In the genomic region with DNA sequence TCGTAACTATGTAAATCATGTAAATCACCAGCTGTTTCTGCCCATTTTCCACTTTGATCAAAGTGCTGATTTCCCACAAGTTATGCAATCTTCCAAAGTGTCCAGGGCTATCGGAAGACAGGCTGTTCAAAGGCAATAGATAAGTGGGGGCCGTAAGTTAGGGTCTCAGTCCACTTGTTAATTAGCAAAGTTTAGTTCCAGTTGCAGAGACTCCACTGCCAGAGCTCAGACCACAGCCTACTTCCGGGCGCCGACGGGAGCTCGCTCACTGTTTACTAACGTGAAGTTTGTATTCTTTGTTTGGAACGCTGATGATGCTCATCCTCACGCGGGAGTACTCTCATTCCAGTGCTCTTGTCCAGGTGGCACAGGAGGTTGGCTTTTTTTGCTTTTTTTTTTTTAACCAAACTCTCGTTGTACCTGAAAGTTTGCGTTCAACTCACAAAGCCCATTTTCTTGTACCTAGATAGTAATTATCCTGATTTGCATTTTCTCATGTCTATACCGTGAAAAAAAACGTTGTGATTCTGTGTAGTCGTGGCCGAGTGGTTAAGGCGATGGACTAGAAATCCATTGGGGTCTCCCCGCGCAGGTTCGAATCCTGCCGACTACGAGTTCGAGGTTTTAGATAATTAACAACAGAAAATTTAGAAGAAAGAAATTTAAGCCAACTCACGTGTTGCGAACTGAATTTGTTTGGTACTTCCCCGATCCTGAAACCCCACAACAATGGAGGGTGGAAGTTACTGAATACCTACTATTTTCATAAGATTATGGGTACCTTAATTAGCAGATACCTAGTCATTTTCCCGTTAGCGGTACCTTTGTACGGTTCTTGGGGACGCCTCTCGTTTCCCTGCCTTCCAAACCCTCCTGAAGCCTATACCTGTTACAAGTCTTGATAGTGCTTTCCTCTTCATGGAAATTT, we compare ENCODE assay signal across 8 cellular contexts. TPM values are rescaled to one million over a fixed set of nuclear protein-coding genes. Genes with fewer than 3 reads are reported as not detected.
DNase-seq lines count a peak whose midpoint lies in the region; ATAC-seq and TF ChIP-seq lines count a peak whose summit lies in the region.

No MANE protein-coding gene starts in this region.

- WGBS in thyroid gland, 2 donors: 2 to 4% methylated on average over 33 of the region's 33 CpGs

- no peaks in the 10 kb centered on the region for H3K9me3 ChIP-seq in PC-3 (ENCODE audit: low read length)
- no peaks in the 10 kb centered on the region for H3K9me3 ChIP-seq in fibroblast of lung (ENCODE audit: control insufficient read depth, insufficient read depth, low read depth, low read length)
- H3K9me3 ChIP-seq in neural cell (ENCODE audit: low read length): no peaks in the 10 kb centered on the region
- no peaks in the 10 kb centered on the region for H3K9me3 ChIP-seq in thyroid gland

- H3K79me2 ChIP-seq in PC-3 (ENCODE audit: low read length) (no peaks in the 10 kb centered on the region), fibroblast of lung (ENCODE audit: control insufficient read depth, insufficient read depth, low read length) (no peaks in the 10 kb centered on the region), neural cell (replicated peaks; ENCODE audit: insufficient read depth, low read length) (no peaks in the 10 kb centered on the region)

- peaks cover 32% of the 10 kb centered on the region for H3K4me1 Mint-ChIP-seq in activated T-cell treated with anti-CD3 and anti-CD28 coated beads, Interleukin-2, amount 50 U/mL, for 24 hours (ENCODE audit: low read depth)

- H3K27me3 Mint-ChIP-seq in activated T-cell treated with anti-CD3 and anti-CD28 coated beads, Interleukin-2, amount 50 U/mL, for 24 hours: peaks cover 22% of the 10 kb centered on the region

- POLR2A ChIA-PET in PC-3 (lab: Charles Lee; ENCODE audit: unreplicated experiment): no interaction called here

- peak overlapping the region; percentile 53 for H3K9ac ChIP-seq in PC-3 (ENCODE audit: low read length)
- no peak overlapping the region for H3K9ac ChIP-seq in fibroblast of lung (ENCODE audit: insufficient read depth, low read length)
- no peak overlapping the region for H3K9ac ChIP-seq in neural cell (ENCODE audit: low read length)

- no peaks in the 10 kb centered on the region for H3K36me3 Mint-ChIP-seq in activated T-cell treated with anti-CD3 and anti-CD28 coated beads, Interleukin-2, amount 50 U/mL, for 24 hours (ENCODE audit: low read depth)

- peak overlapping the region; percentile 90 for H3K4me3 Mint-ChIP-seq in activated T-cell treated with anti-CD3 and anti-CD28 coated beads, Interleukin-2, amount 50 U/mL, for 24 hours

- TF ChIP-seq CTCF in AG10803 (conservative IDR thresholded peaks at IDR 0.05; ENCODE audit: low read length) (no peak), PC-3 (conservative IDR thresholded peaks at IDR 0.05; ENCODE audit: low read depth, low read length) (no peak), fibroblast of lung (conservative IDR thresholded peaks at IDR 0.05 in 1 of 2, IDR thresholded peaks at IDR 0.05 in 1 of 2; ENCODE audit: low read depth in 1 of 2, low read length in 2 of 2) (no peak), neural cell (IDR thresholded peaks at IDR 0.05; ENCODE audit: poor library complexity, severe bottlenecking) (no peak), thyroid gland (IDR thresholded peaks at IDR 0.05) (no peak)

- H2AFZ ChIP-seq in PC-3 (ENCODE audit: low read length): peak overlapping the region; percentile 99
- peak overlapping the region; percentile 93 for H2AFZ ChIP-seq in fibroblast of lung (ENCODE audit: low read length)
- H2AFZ ChIP-seq in neural cell (ENCODE audit: low read depth, low read length): no peak overlapping the region

- H3K27ac ChIP-seq in PC-3 (ENCODE audit: low read length) (peak overlapping the region; percentile 11; the same call in 1 of the 2 replicates), fibroblast of lung (ENCODE audit: insufficient read depth, low read length) (no peak overlapping the region), neural cell (ENCODE audit: low read length) (no peak overlapping the region), thyroid gland (peak overlapping the region in 1 of 3 donors; percentile 24)

- no peaks in the 10 kb centered on the region for H3K9me3 Mint-ChIP-seq in activated T-cell treated with anti-CD3 and anti-CD28 coated beads, Interleukin-2, amount 50 U/mL, for 24 hours

- H4K20me1 ChIP-seq in PC-3 (ENCODE audit: low read length) (no peaks in the 10 kb centered on the region), fibroblast of lung (ENCODE audit: control insufficient read depth, extremely low read depth, insufficient read depth, low read length) (no peaks in the 10 kb centered on the region), neural cell (ENCODE audit: insufficient read depth) (no peaks in the 10 kb centered on the region)

- no TSS peak for BruUV-seq in PC-3 (replicated peaks; lab: Mats Ljungman, UMichigan)

- DNase-seq in AG10803 (ENCODE audit: low read depth): peak; percentile 59
- peak; percentile 74 for DNase-seq in HS-5 (ENCODE audit: low read depth)
- peak; percentile 88 for DNase-seq in PC-3
- DNase-seq in activated T-cell treated with anti-CD3 and anti-CD28 coated beads, Interleukin-2, amount 50 U/mL, for 24 hours: peak; percentile 86
- peak; percentile 68 to 74 for DNase-seq in fibroblast of lung (ENCODE audit: low read depth in 2 of 2)
- peak; percentile 35 to 39 for DNase-seq in thyroid gland

- H3K27me3 ChIP-seq in PC-3 (ENCODE audit: low read length): no peaks in the 10 kb centered on the region
- H3K27me3 ChIP-seq in fibroblast of lung (ENCODE audit: control insufficient read depth, insufficient read depth, low read length): no peaks in the 10 kb centered on the region
- peaks cover 68% of the 10 kb centered on the region for H3K27me3 ChIP-seq in neural cell (ENCODE audit: insufficient read depth, low read depth, low read length)
- H3K27me3 ChIP-seq in thyroid gland: peaks cover 6% of the 10 kb centered on the region

- TF ChIP-seq RAD21 in neural cell (conservative IDR thresholded peaks at IDR 0.05): no peak

- intact Hi-C loops in PC-3 (cut with micrococcal nuclease): loop anchor here (1.0 to 5.0 kb wide), 6 partner anchors 17 to 314 kb away; a partner anchor contains a TSS
- intact Hi-C loops in thyroid gland (cut with DNase I): no loop called here

- H3K9me2 ChIP-seq in PC-3 (replicated peaks; ENCODE audit: low read length) (no peaks in the 10 kb centered on the region), neural cell (ENCODE audit: insufficient read depth, low read length) (no peaks in the 10 kb centered on the region)

- TF ChIP-seq POLR2A in thyroid gland (IDR thresholded peaks at IDR 0.05): no peak

- H3K4me2 ChIP-seq in PC-3 (ENCODE audit: low read length) (peak overlapping the region; percentile 97), fibroblast of lung (ENCODE audit: extremely low read depth, insufficient read depth, low read length) (peak overlapping the region; percentile 86), neural cell (ENCODE audit: low read length) (peak overlapping the region; percentile 69)

- H3K4me3 ChIP-seq in AG10803 (ENCODE audit: low read length) (peak overlapping the region; percentile 58), PC-3 (ENCODE audit: low read length) (peak overlapping the region; percentile 86), fibroblast of lung (replicated peaks in 1 of 4; ENCODE audit: control extremely low read depth in 1 of 4, insufficient read depth in 1 of 4, low read depth in 3 of 4, low read length in 4 of 4) (peak overlapping the region; percentile 60 to 76 (median 72)), neural cell (ENCODE audit: low read length) (peak overlapping the region; percentile 65), thyroid gland (replicated peaks in 1 of 3) (peak overlapping the region in 1 of 3 donors; percentile 3)

- CTCF ChIA-PET in PC-3 (lab: Charles Lee): interaction anchor here (0.7 to 1.1 kb wide), 2 partner anchors 16 to 250 kb away, joined by 4 read pairs; no protein-coding TSS in a partner anchor

- TF ChIP-seq EP300 in neural cell (conservative IDR thresholded peaks at IDR 0.05; ENCODE audit: poor library complexity, severe bottlenecking): no peak

- H3K36me3 ChIP-seq in PC-3 (ENCODE audit: low read depth, low read length) (no peaks in the 10 kb centered on the region), fibroblast of lung (ENCODE audit: control insufficient read depth, insufficient read depth, low read length) (no peaks in the 10 kb centered on the region), neural cell (ENCODE audit: insufficient read depth, low read length) (no peaks in the 10 kb centered on the region), thyroid gland (no peaks in the 10 kb centered on the region)

- H3F3A ChIP-seq in PC-3 (ENCODE audit: low read length, unreplicated experiment): peaks cover 13% of the 10 kb centered on the region
- H3F3A ChIP-seq in neural cell (ENCODE audit: insufficient read depth, low read length, poor library complexity, severe bottlenecking): no peaks in the 10 kb centered on the region

- H3K27ac Mint-ChIP-seq in activated T-cell treated with anti-CD3 and anti-CD28 coated beads, Interleukin-2, amount 50 U/mL, for 24 hours: peak overlapping the region; percentile 92

- ATAC-seq in GM19035 (IDR thresholded peaks at IDR 0.05; ENCODE audit: unreplicated experiment) (peak; percentile 60), PC-3 (peak; percentile 56)

- H3K4me1 ChIP-seq in PC-3 (ENCODE audit: insufficient read depth, low read length) (peaks cover 8% of the 10 kb centered on the region; the same call in 1 of the 2 replicates), fibroblast of lung (ENCODE audit: control insufficient read depth, extremely low read depth, insufficient read depth, low read length) (no peaks in the 10 kb centered on the region), thyroid gland (peaks cover 3 to 12% of the 10 kb centered on the region in 2 donors)

TF ChIP-seq in neural cell, 6 proteins besides CTCF, POLR2A, EP300 and RAD21 (continues in another document):
- TF ChIP-seq MXI1 (conservative IDR thresholded peaks at IDR 0.05; ENCODE audit: poor library complexity, severe bottlenecking) (no peak), POLR2AphosphoS5 (IDR thresholded peaks at IDR 0.05) (no peak), EZH2 (IDR thresholded peaks at IDR 0.05; ENCODE audit: borderline replicate concordance, insufficient read depth, low read length, poor library complexity, severe bottlenecking) (no peak), TAF1 (IDR thresholded peaks at IDR 0.05; ENCODE audit: low read depth) (no peak), SMC3 (conservative IDR thresholded peaks at IDR 0.05; ENCODE audit: poor library complexity) (no peak)

RNA-seq across cellular contexts. Expression of a gene that starts 29.9 kb away (rescaled TPM):
- total RNA-seq in PC-3 (2014; rRNA removed) (7.0 and 10.2 TPM in 2 replicates), fibroblast of lung (9.0 and 9.4 TPM in 2 replicates), thyroid gland (10 to 100 TPM in 3 of 4 donors, 1 to 10 TPM in 1; 7.6 to 12.1 (median 10.9) TPM)
- polyA plus RNA-seq in fibroblast of lung (4.3 and 5.2 TPM in 2 replicates), neural cell (16.4 and 20.1 TPM in 2 replicates)
- 3.2 and 3.3 TPM in 2 replicates for polyA plus RNA-seq in fibroblast of lung (2012)
- polyA minus RNA-seq in fibroblast of lung (ENCODE audit: low replicate concordance) (0.74 and 0.75 TPM in 2 replicates), neural cell (40.4 and 42.6 TPM in 2 replicates)

Comparison
In these comparisons a context has a peak if more than half of its experiments do, and no peak if none do; other contexts are left out.
1. DNase-seq: peak in every context shown above with its lines; median percentile 88 in PC-3; 86 in activated T-cell treated with anti-CD3 and anti-CD28 coated beads, Interleukin-2, amount 50 U/mL, for 24 hours; 74 in HS-5; 71 in fibroblast of lung; 59 in AG10803; 37 in thyroid gland.